ENCODE assay signal across 1 cellular context in genomic region chr10:43218206-43218950, GRCh38.
TF ChIP-seq lines count a peak whose summit lies in the region.

No MANE protein-coding gene starts in this region.

TF ChIP-seq in GM23338, 12 proteins besides CTCF, POLR2A, EP300 and RAD21 (continued from another document):
- TF ChIP-seq REST (IDR thresholded peaks at IDR 0.05; ENCODE audit: unreplicated experiment) (no peak), ZNF114 (CRISPR knock-in tag; IDR thresholded peaks at IDR 0.05) (no peak), ETS1 (IDR thresholded peaks at IDR 0.05) (no peak), ZNF331 (CRISPR knock-in tag; IDR thresholded peaks at IDR 0.05; ENCODE audit: low read depth) (no peak), EZH2 (IDR thresholded peaks at IDR 0.05; ENCODE audit: low read depth, unreplicated experiment) (no peak)
